In genomic region chr10:61899997-61900828, GRCh38 we compare ENCODE assay signal across 8 cellular contexts. TPM values are rescaled to one million over a fixed set of nuclear protein-coding genes. Genes with fewer than 3 reads are reported as not detected.
DNase-seq lines count a peak whose midpoint lies in the region; TF ChIP-seq lines count a peak whose summit lies in the region.

No MANE protein-coding gene starts in this region.

- DNase-seq in GM10266 (ENCODE audit: extremely low spot score), result peak; percentile 48
- peak; percentile 54 for DNase-seq in H7
- peak; percentile 75 for DNase-seq in MG63
- DNase-seq in SHP77 treated with DMSO at 0.1 percent for 48 hours (lab: John Stamatoyannopoulos, UW), result peak; percentile 78
- DNase-seq in amniotic epithelial cell (ENCODE audit: low read depth), result peak; percentile 81
- no peak for DNase-seq in right atrium auricular region (ENCODE audit: low spot score)
- no peak for DNase-seq in progenitor cell of endocrine pancreas (ENCODE audit: low spot score, unreplicated experiment)
- no peak for DNase-seq in NCI-H524 treated with DMSO at 0.1 percent for 48 hours (lab: John Stamatoyannopoulos, UW)

- H3K36me3 Mint-ChIP-seq in progenitor cell of endocrine pancreas (ENCODE audit: insufficient read depth), result no peaks in the 10 kb centered on the region

- H3K4me1 Mint-ChIP-seq in progenitor cell of endocrine pancreas (ENCODE audit: low read depth), result peaks cover 40% of the 10 kb centered on the region

- H3K9me3 ChIP-seq in MG63, result no peaks in the 10 kb centered on the region
- no peaks in the 10 kb centered on the region for H3K9me3 ChIP-seq in right atrium auricular region

- H3K27me3 ChIP-seq in H7 (ENCODE audit: control insufficient read depth, insufficient read depth, low read length) (peaks cover 38% of the 10 kb centered on the region), MG63 (no peaks in the 10 kb centered on the region), right atrium auricular region (no peaks in the 10 kb centered on the region)

- H3K27ac ChIP-seq in right atrium auricular region, result peak overlapping the region; percentile 49 to 53

- peak overlapping the region; percentile 81 for H3K27ac Mint-ChIP-seq in progenitor cell of endocrine pancreas

- no peaks in the 10 kb centered on the region for H3K9me3 Mint-ChIP-seq in progenitor cell of endocrine pancreas (ENCODE audit: low read depth)

- H3K36me3 ChIP-seq in H7 (replicated peaks; ENCODE audit: control insufficient read depth, insufficient read depth, low read length) (no peaks in the 10 kb centered on the region), MG63 (no peaks in the 10 kb centered on the region), right atrium auricular region (no peaks in the 10 kb centered on the region)

- peak overlapping the region; percentile 87 for H3K4me3 Mint-ChIP-seq in progenitor cell of endocrine pancreas (ENCODE audit: low read depth)

- H3K4me1 ChIP-seq in right atrium auricular region, result peaks cover 0 to 39% of the 10 kb centered on the region in 2 donors

- H3K4me3 ChIP-seq in H7 (ENCODE audit: insufficient read depth, low read depth, low read length) (peak overlapping the region; percentile 58), MG63 (peak overlapping the region; percentile 73), right atrium auricular region (peak overlapping the region; percentile 73 to 76)

- peaks cover 7% of the 10 kb centered on the region for H3K27me3 Mint-ChIP-seq in progenitor cell of endocrine pancreas

- TF ChIP-seq CTCF in GM10266 (IDR thresholded peaks at IDR 0.05; ENCODE audit: control insufficient read depth, insufficient read depth, low read depth, missing control alignments), result no peak
- no peak for TF ChIP-seq CTCF in right atrium auricular region (IDR thresholded peaks at IDR 0.05)
- no peak for TF ChIP-seq CTCF in progenitor cell of endocrine pancreas (IDR thresholded peaks at IDR 0.05; ENCODE audit: unreplicated experiment)

RNA-seq across cellular contexts. Expression of gene ARID5B, which starts 1.3 kb away (rescaled TPM):
- total RNA-seq in H7 (2014; rRNA removed; shearing (Covaris generic)), result 1.3 and 1.4 TPM in 2 replicates
- total RNA-seq in MG63 (2014; rRNA removed; shearing (Covaris generic); ENCODE audit: low replicate concordance), result 12.8 and 15.3 TPM in 2 replicates
- 10 to 100 TPM; 37.9 to 53.4 TPM for total RNA-seq in right atrium auricular region
- 19.7 and 22.5 TPM in 2 replicates for total RNA-seq in progenitor cell of endocrine pancreas

Comparison
In these comparisons a context has a peak if more than half of its experiments do, and no peak if none do; other contexts are left out.
1. DNase-seq: peak in GM10266 (single experiment), H7 (single experiment), MG63 (single experiment), SHP77 treated with DMSO at 0.1 percent for 48 hours (single experiment) and amniotic epithelial cell (single experiment); none in right atrium auricular region (single experiment), progenitor cell of endocrine pancreas (single experiment) and NCI-H524 treated with DMSO at 0.1 percent for 48 hours (single experiment).
2. Peak in every context shown above with its lines, with median percentiles within 50 percentile points of each other: H3K4me3 ChIP-seq.